Comparison of ENCODE assay signal across 17 cellular contexts in genomic region chr15:97977734-97978133, GRCh38. TPM values are rescaled to one million over a fixed set of nuclear protein-coding genes. Genes with fewer than 3 reads are reported as not detected.
DNase-seq lines count a peak whose midpoint lies in the region; ATAC-seq and TF ChIP-seq lines count a peak whose summit lies in the region.
"Had no signal": no experiment of that assay in that cellular context is flagged by ENCODE, and none has a peak within 500 bp of the region (broad histone marks: within the 10 kb centered on the region; RNA-seq: fewer than 3 reads in every experiment).

No MANE protein-coding gene starts in this region.

- CTCF ChIA-PET in mammary epithelial cell (lab: Charles Lee; ENCODE audit: low non-redundant PET): interaction anchor here (0.7 kb wide), 2 partner anchors 17 to 200 kb away, joined by 5 to 6 read pairs; no protein-coding TSS in a partner anchor

- H3K9ac ChIP-seq in mammary epithelial cell (ENCODE audit: insufficient read depth, low read length): peak overlapping the region; percentile 43
- H3K9ac ChIP-seq: BLaER1 had no signal

- DNase-seq in LoVo (ENCODE audit: low spot score) (peak; percentile 26), NCI-H69 (lab: John Stamatoyannopoulos, UW) (peak; percentile 68), mammary epithelial cell (peak; percentile 75), mucosa of descending colon (no peak), head of caudate nucleus (no peak), foreskin melanocyte (no peak), sciatic nerve (ENCODE audit: low spot score) (no peak), NCI-H2196 (lab: John Stamatoyannopoulos, UW; ENCODE audit: unreplicated experiment) (no peak)
- DNase-seq: activated CD4-positive, alpha-beta T cell treated with anti-CD3 and anti-CD28 coated beads for 4 hours; activated naive CD4-positive, alpha-beta T cell treated with Interleukin-2 at 50 U/mL for 16 hours; DMS79; left ventricle myocardium superior; NCI-H2081 treated with DMSO at 0.1 percent for 48 hours; spleen; T1000 had no signal

- intact Hi-C loops in mammary epithelial cell (cut with micrococcal nuclease) (loop anchor here (5.0 kb wide), 1 partner anchor 110 kb away; no protein-coding TSS in a partner anchor), mucosa of descending colon (cut with DNase I, micrococcal nuclease) (no loop called here), head of caudate nucleus (cut with DNase I) (no loop called here), sciatic nerve (cut with DNase I) (no loop called here)

- BruUV-seq in mammary epithelial cell (replicated peaks; lab: Mats Ljungman, UMichigan): no TSS peak

- H3K4me1 ChIP-seq in mammary epithelial cell (ENCODE audit: insufficient read depth, low read length): peaks cover 23% of the 10 kb centered on the region
- peaks cover 5% of the 10 kb centered on the region for H3K4me1 ChIP-seq in mucosa of descending colon (ENCODE audit: low read depth)
- H3K4me1 ChIP-seq: SJSA1, spleen had no signal

- H3K36me3 ChIP-seq in mammary epithelial cell (ENCODE audit: insufficient read depth, low read length): peaks cover 1% of the 10 kb centered on the region
- H3K36me3 ChIP-seq in mucosa of descending colon (ENCODE audit: low read depth): no peaks in the 10 kb centered on the region
- H3K36me3 ChIP-seq: SJSA1 had no signal

- H4K20me1 ChIP-seq in mammary epithelial cell (ENCODE audit: insufficient read depth, low read length): no peaks in the 10 kb centered on the region
- H4K20me1 ChIP-seq: BLaER1 had no signal

- TF ChIP-seq CTCF in mammary epithelial cell (conservative IDR thresholded peaks at IDR 0.05 in 1 of 2, IDR thresholded peaks at IDR 0.05 in 1 of 2; ENCODE audit: extremely low read depth in 1 of 2, insufficient read depth in 1 of 2, low read depth in 1 of 2, low read length in 2 of 2) (no peak), mucosa of descending colon (IDR thresholded peaks at IDR 0.05) (no peak)

- no peaks in the 10 kb centered on the region for H3K9me3 ChIP-seq in mammary epithelial cell (replicated peaks; ENCODE audit: insufficient read depth, low read length)
- H3K9me3 ChIP-seq in mucosa of descending colon: no peaks in the 10 kb centered on the region
- H3K9me3 ChIP-seq: BLaER1, SJSA1, spleen had no signal

- H3K27ac ChIP-seq in mammary epithelial cell (ENCODE audit: insufficient read depth, low read depth, low read length): peak overlapping the region; percentile 88
- H3K27ac ChIP-seq: BLaER1, SJSA1, spleen had no signal

- H3K4me2 ChIP-seq in mammary epithelial cell (ENCODE audit: insufficient read depth, low read depth, low read length): peak overlapping the region; percentile 68
- H3K4me2 ChIP-seq: BLaER1 had no signal

- H3K79me2 ChIP-seq in mammary epithelial cell (ENCODE audit: insufficient read depth, low read length): no peaks in the 10 kb centered on the region

- H3K4me3 ChIP-seq in mammary epithelial cell (replicated peaks in 1 of 3; ENCODE audit: insufficient read depth in 1 of 3, low read depth in 2 of 3, low read length in 3 of 3): peak overlapping the region in 1 of 3 experiments; percentile 23
- H3K4me3 ChIP-seq in mucosa of descending colon: no peak overlapping the region
- H3K4me3 ChIP-seq: BLaER1, SJSA1, spleen had no signal

- H2AFZ ChIP-seq in mammary epithelial cell (ENCODE audit: low read depth, low read length): peak overlapping the region; percentile 64

- 44% methylated on average over 8 of the region's 8 CpGs for WGBS in mammary epithelial cell (ENCODE audit: low coverage, missing lambda C conversion rate)

- H3K27me3 ChIP-seq in mammary epithelial cell (ENCODE audit: insufficient read depth, low read length): no peaks in the 10 kb centered on the region
- H3K27me3 ChIP-seq: BLaER1, SJSA1, spleen had no signal

- dilution Hi-C loops in mammary epithelial cell (cut with HindIII; ENCODE audit: low sequenced_read_pairs): loop anchor here (10.0 kb wide), 1 partner anchor 187 kb away; no protein-coding TSS in a partner anchor

- ATAC-seq in mucosa of descending colon (peak; percentile 54), sciatic nerve (no peak)
- ATAC-seq: left ventricle myocardium superior had no signal

- in situ Hi-C loops in mammary epithelial cell (cut with MboI; ENCODE audit: low sequenced_read_pairs in 2 of 2): no loop called here

RNA-seq across cellular contexts. Expression of gene ARRDC4, which starts 17.2 kb away (rescaled TPM):
- total RNA-seq in mammary epithelial cell (10 to 100 TPM; 18.3 to 61.5 TPM), mucosa of descending colon (100 to 1,000 TPM in 1 of 3 donors, 10 to 100 TPM in 2; 49.6 to 164 (median 51.5) TPM), sciatic nerve (48.2 TPM)
- polyA plus RNA-seq in mammary epithelial cell: 8.9 TPM
- polyA minus RNA-seq in mammary epithelial cell: 8.0 TPM

Comparison
In these comparisons a context has a peak if more than half of its experiments do, and no peak if none do; other contexts are left out.
1. DNase-seq: peak in LoVo (single experiment), NCI-H69 (single experiment) and mammary epithelial cell (single experiment); none in mucosa of descending colon (0 of 3), head of caudate nucleus (0 of 42), foreskin melanocyte (single experiment), sciatic nerve (single experiment) and NCI-H2196 (single experiment).